ENCODE assay signal across 9 cellular contexts in the genomic region with DNA sequence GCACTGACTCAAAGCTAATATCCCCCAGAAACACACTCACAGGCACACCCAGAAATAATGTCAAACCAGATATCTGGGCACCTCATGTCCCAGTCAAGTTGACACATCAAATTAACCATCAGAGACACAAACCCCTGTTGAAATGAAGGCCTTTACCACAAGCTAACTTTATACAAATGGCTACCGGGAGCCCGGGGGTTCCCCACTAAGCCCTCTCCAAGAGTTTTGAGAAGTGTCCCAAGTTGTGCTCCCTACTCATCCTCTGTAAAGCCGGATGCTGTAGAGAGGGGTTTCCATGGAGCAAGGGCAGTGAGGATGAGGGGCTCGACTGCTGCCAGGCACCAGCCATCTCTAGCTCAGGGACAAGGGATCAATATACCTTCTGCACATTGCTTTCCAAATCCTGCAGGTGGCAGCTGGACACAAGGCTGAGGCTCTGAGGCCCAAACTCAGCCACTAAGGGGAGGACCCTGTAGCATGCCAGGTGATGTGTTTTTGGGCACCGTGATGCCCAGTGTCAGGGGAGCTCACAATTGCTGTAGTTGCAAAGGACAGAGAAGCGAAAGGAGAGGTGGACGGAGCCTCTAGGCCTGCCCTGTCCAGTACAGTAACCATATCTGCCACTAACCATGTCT.
DNase-seq lines count a peak whose midpoint lies in the region; ATAC-seq and TF ChIP-seq lines count a peak whose summit lies in the region.
"Had no signal": no experiment of that assay in that cellular context is flagged by ENCODE, and none has a peak within 500 bp of the region (broad histone marks: within the 10 kb centered on the region; RNA-seq: fewer than 3 reads in every experiment).

No MANE protein-coding gene starts in this region.

- peak; percentile 11 for DNase-seq in activated CD8-positive, alpha-beta T cell treated with anti-CD3 and anti-CD28 coated beads for 36 hours
- DNase-seq in activated CD8-positive, alpha-beta T cell treated with anti-CD3 and anti-CD28 coated beads, Interleukin-2, amount 10 ng/mL, durations not matched to agents 7 days and 5 days: no peak
- DNase-seq in NCI-H2196 treated with DMSO at 0.1 percent for 48 hours (lab: John Stamatoyannopoulos, UW; ENCODE audit: unreplicated experiment) (peak; percentile 7), epithelial cell of esophagus (ENCODE audit: low read depth) (peak; percentile 60), thyroid gland (peak; percentile 8 to 11), NCI-H226 (no peak)

- H3K27me3 Mint-ChIP-seq in activated CD8-positive, alpha-beta T cell treated with anti-CD3 and anti-CD28 coated beads for 36 hours: peaks cover 4% of the 10 kb centered on the region
- H3K27me3 Mint-ChIP-seq in activated CD8-positive, alpha-beta T cell treated with anti-CD3 and anti-CD28 coated beads, Interleukin-2, amount 10 ng/mL, durations not matched to agents 7 days and 5 days (ENCODE audit: low read depth): peaks cover 5% of the 10 kb centered on the region

- H3K9me3 ChIP-seq in thyroid gland: no peaks in the 10 kb centered on the region

- H3K36me3 Mint-ChIP-seq in activated CD8-positive, alpha-beta T cell treated with anti-CD3 and anti-CD28 coated beads for 36 hours (ENCODE audit: low read depth): no peaks in the 10 kb centered on the region
- H3K36me3 Mint-ChIP-seq in activated CD8-positive, alpha-beta T cell treated with anti-CD3 and anti-CD28 coated beads, Interleukin-2, amount 10 ng/mL, durations not matched to agents 7 days and 5 days (ENCODE audit: low read depth): no peaks in the 10 kb centered on the region

- CTCF ChIA-PET in activated CD8-positive, alpha-beta T cell treated with anti-CD3 and anti-CD28 coated beads for 36 hours (lab: Charles Lee): interaction anchor here (0.8 to 3.6 kb wide), 5 partner anchors 12 to 346 kb away, joined by 3 to 12 read pairs (median 6); no protein-coding TSS in a partner anchor
- CTCF ChIA-PET in activated CD8-positive, alpha-beta T cell treated with anti-CD3 and anti-CD28 coated beads, Interleukin-2, amount 10 ng/mL, durations not matched to agents 7 days and 5 days (lab: Charles Lee): interaction anchor here (1.0 to 1.1 kb wide), 2 partner anchors 70 to 347 kb away, joined by 3 read pairs; no protein-coding TSS in a partner anchor

- no peak for TF ChIP-seq CTCF in activated CD8-positive, alpha-beta T cell treated with anti-CD3 and anti-CD28 coated beads for 36 hours (IDR thresholded peaks at IDR 0.05)
- TF ChIP-seq CTCF in epithelial cell of esophagus (IDR thresholded peaks at IDR 0.05; ENCODE audit: insufficient read depth, low read depth, low read length, missing control alignments) (peak; percentile 43), thyroid gland (IDR thresholded peaks at IDR 0.05) (peak in 3 of 6 experiments; percentile 27 to 44 (median 34))

- H3K4me1 ChIP-seq in thyroid gland: no peaks in the 10 kb centered on the region

- H3K9me3 Mint-ChIP-seq in activated CD8-positive, alpha-beta T cell treated with anti-CD3 and anti-CD28 coated beads for 36 hours: no peaks in the 10 kb centered on the region
- H3K9me3 Mint-ChIP-seq in activated CD8-positive, alpha-beta T cell treated with anti-CD3 and anti-CD28 coated beads, Interleukin-2, amount 10 ng/mL, durations not matched to agents 7 days and 5 days (ENCODE audit: insufficient read depth): no peaks in the 10 kb centered on the region

- no peak overlapping the region for H3K27ac ChIP-seq in thyroid gland

- intact Hi-C loops in activated CD8-positive, alpha-beta T cell treated with anti-CD3 and anti-CD28 coated beads for 36 hours (cut with micrococcal nuclease): no loop called here
- intact Hi-C loops in thyroid gland (cut with DNase I): loop anchor here (10.0 kb wide), 1 partner anchor 60 kb away; no protein-coding TSS in a partner anchor

- no peak overlapping the region for H3K4me3 Mint-ChIP-seq in activated CD8-positive, alpha-beta T cell treated with anti-CD3 and anti-CD28 coated beads for 36 hours
- H3K4me3 Mint-ChIP-seq in activated CD8-positive, alpha-beta T cell treated with anti-CD3 and anti-CD28 coated beads, Interleukin-2, amount 10 ng/mL, durations not matched to agents 7 days and 5 days: no peak overlapping the region

- peaks cover 5% of the 10 kb centered on the region for H3K4me1 Mint-ChIP-seq in activated CD8-positive, alpha-beta T cell treated with anti-CD3 and anti-CD28 coated beads for 36 hours (ENCODE audit: low read depth)
- peaks cover 12% of the 10 kb centered on the region for H3K4me1 Mint-ChIP-seq in activated CD8-positive, alpha-beta T cell treated with anti-CD3 and anti-CD28 coated beads, Interleukin-2, amount 10 ng/mL, durations not matched to agents 7 days and 5 days (ENCODE audit: low read depth)

- H3K4me3 ChIP-seq in epithelial cell of esophagus (ENCODE audit: low read length): no peak overlapping the region
- H3K4me3 ChIP-seq in thyroid gland (replicated peaks in 1 of 3): no peak overlapping the region
- H3K4me3 ChIP-seq: lung had no signal

- ATAC-seq in activated CD8-positive, alpha-beta T cell treated with anti-CD3 and anti-CD28 coated beads for 36 hours: peak; percentile 45
- ATAC-seq in activated CD8-positive, alpha-beta T cell treated with anti-CD3 and anti-CD28 coated beads, Interleukin-2, amount 10 ng/mL, durations not matched to agents 7 days and 5 days: no peak
- ATAC-seq in GM21825 (IDR thresholded peaks at IDR 0.05; ENCODE audit: unreplicated experiment): no peak
- no peak for ATAC-seq in GM18861 (IDR thresholded peaks at IDR 0.05; ENCODE audit: unreplicated experiment)

- 79 to 81% methylated on average over 6 to 7 of the region's 7 CpGs for WGBS in thyroid gland, 2 donors

- POLR2A ChIA-PET in activated CD8-positive, alpha-beta T cell treated with anti-CD3 and anti-CD28 coated beads for 36 hours (lab: Charles Lee): interaction anchor here (1.5 kb wide), 1 partner anchor 8 kb away, joined by 3 read pairs; no protein-coding TSS in a partner anchor
- POLR2A ChIA-PET in activated CD8-positive, alpha-beta T cell treated with anti-CD3 and anti-CD28 coated beads, Interleukin-2, amount 10 ng/mL, durations not matched to agents 7 days and 5 days (lab: Charles Lee): interaction anchor here (1.2 kb wide), 1 partner anchor 7 kb away, joined by 3 read pairs; no protein-coding TSS in a partner anchor

- H3K27ac Mint-ChIP-seq in activated CD8-positive, alpha-beta T cell treated with anti-CD3 and anti-CD28 coated beads for 36 hours: no peak overlapping the region
- H3K27ac Mint-ChIP-seq in activated CD8-positive, alpha-beta T cell treated with anti-CD3 and anti-CD28 coated beads, Interleukin-2, amount 10 ng/mL, durations not matched to agents 7 days and 5 days: no peak overlapping the region

- no peak for TF ChIP-seq POLR2A in thyroid gland (IDR thresholded peaks at IDR 0.05)

- no peaks in the 10 kb centered on the region for H3K27me3 ChIP-seq in thyroid gland

- H3K36me3 ChIP-seq in thyroid gland: no peaks in the 10 kb centered on the region

Comparison
In these comparisons a context has a peak if more than half of its experiments do, and no peak if none do; other contexts are left out.
1. DNase-seq: peak in activated CD8-positive, alpha-beta T cell treated with anti-CD3 and anti-CD28 coated beads for 36 hours (single experiment), NCI-H2196 treated with DMSO at 0.1 percent for 48 hours (single experiment), epithelial cell of esophagus (single experiment) and thyroid gland (2 of 2); none in activated CD8-positive, alpha-beta T cell treated with anti-CD3 and anti-CD28 coated beads, Interleukin-2, amount 10 ng/mL, durations not matched to agents 7 days and 5 days (single experiment) and NCI-H226 (single experiment).